ENCODE assay signal across 16 cellular contexts in the genomic region with DNA sequence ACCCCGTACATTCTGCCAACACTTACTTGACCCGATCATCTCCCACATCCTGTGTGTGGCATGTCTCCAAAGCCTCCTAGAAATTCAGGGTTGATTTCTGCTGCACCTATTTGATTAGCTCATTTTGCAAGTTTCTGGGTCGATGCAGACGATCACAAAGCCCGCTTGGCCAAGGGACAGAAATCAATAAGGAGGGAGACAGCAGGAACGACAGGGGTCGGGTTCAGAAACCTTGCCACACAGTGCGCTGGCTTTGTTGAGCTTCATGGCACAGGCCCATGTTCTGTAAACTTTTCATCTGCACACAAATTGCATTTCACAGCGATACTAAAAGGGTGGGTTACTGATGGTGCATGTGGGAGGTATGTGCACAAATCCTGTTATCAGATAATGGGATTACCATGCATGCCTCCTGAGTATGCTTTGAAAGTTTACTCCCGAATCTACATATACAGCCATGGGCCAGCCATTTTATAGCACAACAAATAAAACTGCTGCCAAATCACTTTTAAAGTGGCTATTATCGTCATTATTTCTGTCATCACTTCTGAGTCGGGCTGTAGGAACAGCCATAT.
DNase-seq lines count a peak whose midpoint lies in the region; ATAC-seq and TF ChIP-seq lines count a peak whose summit lies in the region.
"Had no signal": no experiment of that assay in that cellular context is flagged by ENCODE, and none has a peak within 500 bp of the region (broad histone marks: within the 10 kb centered on the region; RNA-seq: fewer than 3 reads in every experiment).

No MANE protein-coding gene starts in this region.

- H3K27me3 Mint-ChIP-seq in immature natural killer cell (ENCODE audit: low read depth in 3 of 3), result peaks cover 0 to 13% (median 0%) of the 10 kb centered on the region in 3 donors

- H3K4me1 Mint-ChIP-seq in immature natural killer cell, result no peaks in the 10 kb centered on the region
- H3K4me1 Mint-ChIP-seq: natural killer cell had no signal

- DNase-seq in NCI-H146 treated with DMSO at 0.1 percent for 48 hours (lab: John Stamatoyannopoulos, UW; ENCODE audit: unreplicated experiment) (peak; percentile 69), OCI-LY7 (ENCODE audit: low spot score) (no peak), immature natural killer cell (no peak), islet precursor cell (no peak)
- no peak for DNase-seq in activated CD8-positive, alpha-beta memory T cell treated with anti-CD3 and anti-CD28 coated beads, Interleukin-2, amount 50 U/mL, for 48 hours
- DNase-seq: activated CD4-positive, CD25-positive, alpha-beta regulatory T cell treated with anti-CD3 and anti-CD28 coated beads, Interleukin-2, amount 50 U/mL, for 72 hours; BE2C; heart left ventricle; natural killer cell; NCI-H526; SK-N-SH; T-helper 9 cell had no signal

- no peaks in the 10 kb centered on the region for H4K20me1 ChIP-seq in OCI-LY7 (ENCODE audit: insufficient read depth, low read length)

- no peak overlapping the region for H3K4me2 ChIP-seq in OCI-LY7 (ENCODE audit: low read length)
- H3K4me2 ChIP-seq: SK-N-SH had no signal

- H3K4me1 ChIP-seq in HEK293 (ENCODE audit: control insufficient read depth, insufficient read depth, low read length) (peaks cover 3% of the 10 kb centered on the region), OCI-LY7 (ENCODE audit: insufficient read depth, low read length, poor library complexity, severe bottlenecking) (no peaks in the 10 kb centered on the region), liver (ENCODE audit: control insufficient read depth in 4 of 4, insufficient read depth in 4 of 4, low read length in 3 of 4) (peaks cover 3 to 19% (median 14%) of the 10 kb centered on the region in 4 donors)
- H3K4me1 ChIP-seq: heart left ventricle had no signal

- no peak overlapping the region for H3K27ac ChIP-seq in HEK293 (ENCODE audit: extremely low read depth, low read depth, low read length)
- no peak overlapping the region for H3K27ac ChIP-seq in OCI-LY7 (ENCODE audit: low read depth, low read length, poor library complexity, severe bottlenecking)
- no peak overlapping the region for H3K27ac ChIP-seq in liver (ENCODE audit: low read depth in 1 of 2, low read length in 2 of 2)
- H3K27ac ChIP-seq: heart left ventricle, HL-60 had no signal

- intact Hi-C loops in OCI-LY7 (cut with micrococcal nuclease; ENCODE audit: unreplicated experiment), result no loop called here

- CTCF ChIA-PET in HEK293 (lab: Yijun Ruan, JAX) (no interaction called here), OCI-LY7 (lab: Charles Lee; ENCODE audit: unreplicated experiment) (no interaction called here)

- no peaks in the 10 kb centered on the region for H3K27me3 ChIP-seq in liver (ENCODE audit: control insufficient read depth in 4 of 4, insufficient read depth in 4 of 4, low read length in 3 of 4)
- H3K27me3 ChIP-seq: BE2C had no signal

- TF ChIP-seq RAD21 in liver (IDR thresholded peaks at IDR 0.05), result peak in 1 of 2 donors; percentile 18

- TF ChIP-seq CTCF in HEK293 (tag by site-specific recombination; IDR thresholded peaks at IDR 0.05) (no peak), OCI-LY7 (conservative IDR thresholded peaks at IDR 0.05; ENCODE audit: low read length) (no peak), liver (IDR thresholded peaks at IDR 0.05; ENCODE audit: low read depth, low read length, missing input control) (no peak)

- peak overlapping the region; percentile 50 for H2AFZ ChIP-seq in OCI-LY7 (ENCODE audit: low read length)

- H3K36me3 ChIP-seq in HEK293 (ENCODE audit: control insufficient read depth in 2 of 2, insufficient read depth in 1 of 2, low read length in 2 of 2) (no peaks in the 10 kb centered on the region), OCI-LY7 (ENCODE audit: insufficient read depth, low read length) (no peaks in the 10 kb centered on the region), liver (ENCODE audit: control insufficient read depth in 4 of 4, insufficient read depth in 3 of 4, low read depth in 1 of 4, low read length in 3 of 4) (no peaks in the 10 kb centered on the region)
- H3K36me3 ChIP-seq: BE2C, heart left ventricle had no signal

- no peak overlapping the region for H3K4me3 Mint-ChIP-seq in immature natural killer cell
- H3K4me3 Mint-ChIP-seq: natural killer cell had no signal

- POLR2A ChIA-PET in HEK293 (lab: Yijun Ruan, JAX) (no interaction called here), OCI-LY7 (lab: Charles Lee) (interaction anchor here (0.5 to 2.4 kb wide), 4 partner anchors 10 to 1279 kb away, joined by 3 to 7 read pairs (median 4); no protein-coding TSS in a partner anchor)

- no peaks in the 10 kb centered on the region for H3K79me2 ChIP-seq in OCI-LY7 (ENCODE audit: insufficient read depth, low read depth, low read length)

- no peak overlapping the region for H3K4me3 ChIP-seq in HEK293 (ENCODE audit: low read depth, low read length)
- no peak overlapping the region for H3K4me3 ChIP-seq in OCI-LY7 (ENCODE audit: low read depth, low read length, poor library complexity, severe bottlenecking)
- H3K4me3 ChIP-seq in liver (ENCODE audit: low read depth in 1 of 3, low read length in 3 of 3), result no peak overlapping the region
- H3K4me3 ChIP-seq: heart left ventricle had no signal

- H3K9me3 Mint-ChIP-seq in immature natural killer cell, result no peaks in the 10 kb centered on the region
- H3K9me3 Mint-ChIP-seq: natural killer cell had no signal

- WGBS in liver, result 24% methylated on average over 12 of the region's 12 CpGs

- no peak for ATAC-seq in GM19395 (IDR thresholded peaks at IDR 0.05; ENCODE audit: unreplicated experiment)
- ATAC-seq: heart left ventricle, natural killer cell had no signal

- no peaks in the 10 kb centered on the region for H3K9me2 ChIP-seq in OCI-LY7 (ENCODE audit: insufficient read depth, low read length)
- H3K9me2 ChIP-seq: SK-N-SH had no signal

- no peak overlapping the region for H3K27ac Mint-ChIP-seq in immature natural killer cell
- H3K27ac Mint-ChIP-seq: natural killer cell had no signal

- no peak overlapping the region for H3K9ac ChIP-seq in liver (ENCODE audit: low read depth in 1 of 2, low read length in 2 of 2)
- H3K9ac ChIP-seq: SK-N-SH had no signal

- H3K36me3 Mint-ChIP-seq in immature natural killer cell, result peaks cover 0 to 4% (median 0%) of the 10 kb centered on the region in 3 donors
- H3K36me3 Mint-ChIP-seq: natural killer cell had no signal

- BruUV-seq in OCI-LY7 (replicated peaks; lab: Mats Ljungman, UMichigan), result no TSS peak

- H3K9me3 ChIP-seq in HEK293 (ENCODE audit: control insufficient read depth, insufficient read depth, low read depth, low read length), result no peaks in the 10 kb centered on the region
- no peaks in the 10 kb centered on the region for H3K9me3 ChIP-seq in OCI-LY7 (ENCODE audit: low read length)
- no peaks in the 10 kb centered on the region for H3K9me3 ChIP-seq in liver (ENCODE audit: control insufficient read depth in 4 of 4, low read length in 3 of 4)
- H3K9me3 ChIP-seq: BE2C, heart left ventricle, SK-N-SH had no signal

TF ChIP-seq in HEK293, 187 proteins besides CTCF, POLR2A, EP300 and RAD21 (continues in another document):
- TF ChIP-seq ZNF138 (tag by site-specific recombination; IDR thresholded peaks at IDR 0.05; ENCODE audit: borderline replicate concordance) (no peak), ZSCAN5A (tag by site-specific recombination; IDR thresholded peaks at IDR 0.05) (no peak), GLIS2 (tag by site-specific recombination; IDR thresholded peaks at IDR 0.05) (peak; percentile 77), SP3 (tag by site-specific recombination; IDR thresholded peaks at IDR 0.05) (0 out of 2 replicates have a peak, but pooled peaks have one; percentile 36), ZNF202 (tag by site-specific recombination; IDR thresholded peaks at IDR 0.05; ENCODE audit: borderline replicate concordance) (no peak), ZNF792 (tag by site-specific recombination; IDR thresholded peaks at IDR 0.05) (0 out of 2 replicates have a peak, but pooled peaks have one; percentile 73), ZNF677 (tag by site-specific recombination; IDR thresholded peaks at IDR 0.05) (no peak), ZNF341 (tag by site-specific recombination; IDR thresholded peaks at IDR 0.05; ENCODE audit: low read depth) (peak; percentile 48), GLIS1 (tag by site-specific recombination; IDR thresholded peaks at IDR 0.05) (peak; percentile 96)

TF ChIP-seq in liver, 16 proteins besides CTCF, POLR2A, EP300 and RAD21:
- no peak for TF ChIP-seq FOXA2 (IDR thresholded peaks at IDR 0.05)
- peak; percentile 77 for TF ChIP-seq SP1 (IDR thresholded peaks at IDR 0.05)
- peak; percentile 77 to 90 for TF ChIP-seq HNF4A (conservative IDR thresholded peaks at IDR 0.05)
- TF ChIP-seq GABPA (IDR thresholded peaks at IDR 0.05 in 1 of 2, conservative IDR thresholded peaks at IDR 0.05 in 1 of 2), result no peak
- peak; percentile 69 for TF ChIP-seq NR2F2 (IDR thresholded peaks at IDR 0.05)
- TF ChIP-seq RXRA (IDR thresholded peaks at IDR 0.05), result peak; percentile 79 to 85
- TF ChIP-seq ATF3 (IDR thresholded peaks at IDR 0.05), result peak; percentile 51
- peak; percentile 79 for TF ChIP-seq YY1 (IDR thresholded peaks at IDR 0.05)
- TF ChIP-seq HNF4G (IDR thresholded peaks at IDR 0.05), result peak; percentile 68
- peak; percentile 68 to 81 for TF ChIP-seq JUND (IDR thresholded peaks at IDR 0.05)
- no peak for TF ChIP-seq FOXA1 (IDR thresholded peaks at IDR 0.05)
